ENCODE assay signal across 2 cellular contexts in the genomic region with DNA sequence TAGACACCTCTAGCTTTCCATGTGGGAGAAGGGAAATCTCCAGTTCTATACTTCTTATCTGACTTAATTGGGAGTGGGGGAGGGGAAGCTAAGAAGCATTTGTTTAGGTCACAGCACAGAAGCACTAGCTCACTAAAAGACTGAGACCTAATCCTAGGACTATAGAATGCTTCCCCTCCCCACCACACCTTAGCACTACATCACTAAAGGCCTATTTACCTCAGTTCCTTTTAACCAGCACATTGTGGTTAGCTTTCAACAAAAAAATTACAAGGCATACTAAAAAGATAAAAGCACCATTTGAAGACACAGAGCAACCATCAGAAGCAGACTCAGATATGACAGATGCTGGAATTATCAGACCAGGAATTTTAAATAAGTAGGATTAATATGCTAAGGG.
A peak's percentile ranks its signal among the peaks of the same experiment; 100 is the strongest.
TF ChIP-seq lines count a peak whose summit lies in the region.

No MANE protein-coding gene starts in this region.

TF ChIP-seq in GM23338, 12 proteins besides CTCF, POLR2A, EP300 and RAD21:
- TF ChIP-seq CREB1 (CRISPR knock-in tag; IDR thresholded peaks at IDR 0.05; ENCODE audit: low read depth): no peak
- TF ChIP-seq, protein P1, sequence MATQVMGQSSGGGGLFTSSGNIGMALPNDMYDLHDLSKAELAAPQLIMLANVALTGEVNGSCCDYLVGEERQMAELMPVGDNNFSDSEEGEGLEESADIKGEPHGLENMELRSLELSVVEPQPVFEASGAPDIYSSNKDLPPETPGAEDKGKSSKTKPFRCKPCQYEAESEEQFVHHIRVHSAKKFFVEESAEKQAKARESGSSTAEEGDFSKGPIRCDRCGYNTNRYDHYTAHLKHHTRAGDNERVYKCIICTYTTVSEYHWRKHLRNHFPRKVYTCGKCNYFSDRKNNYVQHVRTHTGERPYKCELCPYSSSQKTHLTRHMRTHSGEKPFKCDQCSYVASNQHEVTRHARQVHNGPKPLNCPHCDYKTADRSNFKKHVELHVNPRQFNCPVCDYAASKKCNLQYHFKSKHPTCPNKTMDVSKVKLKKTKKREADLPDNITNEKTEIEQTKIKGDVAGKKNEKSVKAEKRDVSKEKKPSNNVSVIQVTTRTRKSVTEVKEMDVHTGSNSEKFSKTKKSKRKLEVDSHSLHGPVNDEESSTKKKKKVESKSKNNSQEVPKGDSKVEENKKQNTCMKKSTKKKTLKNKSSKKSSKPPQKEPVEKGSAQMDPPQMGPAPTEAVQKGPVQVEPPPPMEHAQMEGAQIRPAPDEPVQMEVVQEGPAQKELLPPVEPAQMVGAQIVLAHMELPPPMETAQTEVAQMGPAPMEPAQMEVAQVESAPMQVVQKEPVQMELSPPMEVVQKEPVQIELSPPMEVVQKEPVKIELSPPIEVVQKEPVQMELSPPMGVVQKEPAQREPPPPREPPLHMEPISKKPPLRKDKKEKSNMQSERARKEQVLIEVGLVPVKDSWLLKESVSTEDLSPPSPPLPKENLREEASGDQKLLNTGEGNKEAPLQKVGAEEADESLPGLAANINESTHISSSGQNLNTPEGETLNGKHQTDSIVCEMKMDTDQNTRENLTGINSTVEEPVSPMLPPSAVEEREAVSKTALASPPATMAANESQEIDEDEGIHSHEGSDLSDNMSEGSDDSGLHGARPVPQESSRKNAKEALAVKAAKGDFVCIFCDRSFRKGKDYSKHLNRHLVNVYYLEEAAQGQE (IDR thresholded peaks at IDR 0.05; ENCODE audit: unreplicated experiment): no peak
- no peak for TF ChIP-seq EZH2phosphoT487 (IDR thresholded peaks at IDR 0.05; ENCODE audit: unreplicated experiment)
- TF ChIP-seq NANOG (IDR thresholded peaks at IDR 0.05; ENCODE audit: borderline replicate concordance): no peak
- no peak for TF ChIP-seq ZNF331 (CRISPR knock-in tag; IDR thresholded peaks at IDR 0.05; ENCODE audit: low read depth)
- TF ChIP-seq POLR2AphosphoS5 (IDR thresholded peaks at IDR 0.05; ENCODE audit: low read depth): no peak
- no peak for TF ChIP-seq EZH2 (IDR thresholded peaks at IDR 0.05; ENCODE audit: low read depth, unreplicated experiment)
- TF ChIP-seq, protein P2, sequence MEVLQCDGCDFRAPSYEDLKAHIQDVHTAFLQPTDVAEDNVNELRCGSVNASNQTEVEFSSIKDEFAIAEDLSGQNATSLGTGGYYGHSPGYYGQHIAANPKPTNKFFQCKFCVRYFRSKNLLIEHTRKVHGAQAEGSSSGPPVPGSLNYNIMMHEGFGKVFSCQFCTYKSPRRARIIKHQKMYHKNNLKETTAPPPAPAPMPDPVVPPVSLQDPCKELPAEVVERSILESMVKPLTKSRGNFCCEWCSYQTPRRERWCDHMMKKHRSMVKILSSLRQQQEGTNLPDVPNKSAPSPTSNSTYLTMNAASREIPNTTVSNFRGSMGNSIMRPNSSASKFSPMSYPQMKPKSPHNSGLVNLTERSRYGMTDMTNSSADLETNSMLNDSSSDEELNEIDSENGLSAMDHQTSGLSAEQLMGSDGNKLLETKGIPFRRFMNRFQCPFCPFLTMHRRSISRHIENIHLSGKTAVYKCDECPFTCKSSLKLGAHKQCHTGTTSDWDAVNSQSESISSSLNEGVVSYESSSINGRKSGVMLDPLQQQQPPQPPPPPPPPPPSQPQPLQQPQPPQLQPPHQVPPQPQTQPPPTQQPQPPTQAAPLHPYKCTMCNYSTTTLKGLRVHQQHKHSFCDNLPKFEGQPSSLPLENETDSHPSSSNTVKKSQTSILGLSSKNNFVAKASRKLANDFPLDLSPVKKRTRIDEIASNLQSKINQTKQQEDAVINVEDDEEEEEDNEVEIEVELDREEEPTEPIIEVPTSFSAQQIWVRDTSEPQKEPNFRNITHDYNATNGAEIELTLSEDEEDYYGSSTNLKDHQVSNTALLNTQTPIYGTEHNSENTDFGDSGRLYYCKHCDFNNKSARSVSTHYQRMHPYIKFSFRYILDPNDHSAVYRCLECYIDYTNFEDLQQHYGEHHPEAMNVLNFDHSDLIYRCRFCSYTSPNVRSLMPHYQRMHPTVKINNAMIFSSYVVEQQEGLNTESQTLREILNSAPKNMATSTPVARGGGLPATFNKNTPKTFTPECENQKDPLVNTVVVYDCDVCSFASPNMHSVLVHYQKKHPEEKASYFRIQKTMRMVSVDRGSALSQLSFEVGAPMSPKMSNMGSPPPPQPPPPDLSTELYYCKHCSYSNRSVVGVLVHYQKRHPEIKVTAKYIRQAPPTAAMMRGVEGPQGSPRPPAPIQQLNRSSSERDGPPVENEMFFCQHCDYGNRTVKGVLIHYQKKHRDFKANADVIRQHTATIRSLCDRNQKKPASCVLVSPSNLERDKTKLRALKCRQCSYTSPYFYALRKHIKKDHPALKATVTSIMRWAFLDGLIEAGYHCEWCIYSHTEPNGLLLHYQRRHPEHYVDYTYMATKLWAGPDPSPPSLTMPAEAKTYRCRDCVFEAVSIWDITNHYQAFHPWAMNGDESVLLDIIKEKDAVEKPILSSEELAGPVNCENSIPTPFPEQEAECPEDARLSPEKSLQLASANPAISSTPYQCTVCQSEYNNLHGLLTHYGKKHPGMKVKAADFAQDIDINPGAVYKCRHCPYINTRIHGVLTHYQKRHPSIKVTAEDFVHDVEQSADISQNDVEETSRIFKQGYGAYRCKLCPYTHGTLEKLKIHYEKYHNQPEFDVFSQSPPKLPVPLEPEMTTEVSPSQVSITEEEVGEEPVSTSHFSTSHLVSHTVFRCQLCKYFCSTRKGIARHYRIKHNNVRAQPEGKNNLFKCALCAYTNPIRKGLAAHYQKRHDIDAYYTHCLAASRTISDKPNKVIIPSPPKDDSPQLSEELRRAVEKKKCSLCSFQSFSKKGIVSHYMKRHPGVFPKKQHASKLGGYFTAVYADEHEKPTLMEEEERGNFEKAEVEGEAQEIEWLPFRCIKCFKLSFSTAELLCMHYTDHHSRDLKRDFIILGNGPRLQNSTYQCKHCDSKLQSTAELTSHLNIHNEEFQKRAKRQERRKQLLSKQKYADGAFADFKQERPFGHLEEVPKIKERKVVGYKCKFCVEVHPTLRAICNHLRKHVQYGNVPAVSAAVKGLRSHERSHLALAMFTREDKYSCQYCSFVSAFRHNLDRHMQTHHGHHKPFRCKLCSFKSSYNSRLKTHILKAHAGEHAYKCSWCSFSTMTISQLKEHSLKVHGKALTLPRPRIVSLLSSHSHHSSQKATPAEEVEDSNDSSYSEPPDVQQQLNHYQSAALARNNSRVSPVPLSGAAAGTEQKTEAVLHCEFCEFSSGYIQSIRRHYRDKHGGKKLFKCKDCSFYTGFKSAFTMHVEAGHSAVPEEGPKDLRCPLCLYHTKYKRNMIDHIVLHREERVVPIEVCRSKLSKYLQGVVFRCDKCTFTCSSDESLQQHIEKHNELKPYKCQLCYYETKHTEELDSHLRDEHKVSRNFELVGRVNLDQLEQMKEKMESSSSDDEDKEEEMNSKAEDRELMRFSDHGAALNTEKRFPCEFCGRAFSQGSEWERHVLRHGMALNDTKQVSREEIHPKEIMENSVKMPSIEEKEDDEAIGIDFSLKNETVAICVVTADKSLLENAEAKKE (CRISPR knock-in tag; IDR thresholded peaks at IDR 0.05): no peak
- no peak for TF ChIP-seq ZNF114 (CRISPR knock-in tag; IDR thresholded peaks at IDR 0.05)
- TF ChIP-seq, protein P3, sequence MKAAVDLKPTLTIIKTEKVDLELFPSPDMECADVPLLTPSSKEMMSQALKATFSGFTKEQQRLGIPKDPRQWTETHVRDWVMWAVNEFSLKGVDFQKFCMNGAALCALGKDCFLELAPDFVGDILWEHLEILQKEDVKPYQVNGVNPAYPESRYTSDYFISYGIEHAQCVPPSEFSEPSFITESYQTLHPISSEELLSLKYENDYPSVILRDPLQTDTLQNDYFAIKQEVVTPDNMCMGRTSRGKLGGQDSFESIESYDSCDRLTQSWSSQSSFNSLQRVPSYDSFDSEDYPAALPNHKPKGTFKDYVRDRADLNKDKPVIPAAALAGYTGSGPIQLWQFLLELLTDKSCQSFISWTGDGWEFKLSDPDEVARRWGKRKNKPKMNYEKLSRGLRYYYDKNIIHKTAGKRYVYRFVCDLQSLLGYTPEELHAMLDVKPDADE (IDR thresholded peaks at IDR 0.05): no peak

TF ChIP-seq in GM12878, 131 proteins besides CTCF, POLR2A, EP300 and RAD21:
- TF ChIP-seq POLR2AphosphoS5 (IDR thresholded peaks at IDR 0.05; ENCODE audit: low read length) (no peak), RUNX3 (IDR thresholded peaks at IDR 0.05; ENCODE audit: low read length) (peak; percentile 8; the same call in 1 of the 2 replicates), KDM1A (IDR thresholded peaks at IDR 0.05; ENCODE audit: borderline replicate concordance) (no peak), MYB (IDR thresholded peaks at IDR 0.05; ENCODE audit: borderline replicate concordance, low read depth, low read length) (no peak)
